Comparison of ENCODE assay signal across 8 cellular contexts in the genomic region with DNA sequence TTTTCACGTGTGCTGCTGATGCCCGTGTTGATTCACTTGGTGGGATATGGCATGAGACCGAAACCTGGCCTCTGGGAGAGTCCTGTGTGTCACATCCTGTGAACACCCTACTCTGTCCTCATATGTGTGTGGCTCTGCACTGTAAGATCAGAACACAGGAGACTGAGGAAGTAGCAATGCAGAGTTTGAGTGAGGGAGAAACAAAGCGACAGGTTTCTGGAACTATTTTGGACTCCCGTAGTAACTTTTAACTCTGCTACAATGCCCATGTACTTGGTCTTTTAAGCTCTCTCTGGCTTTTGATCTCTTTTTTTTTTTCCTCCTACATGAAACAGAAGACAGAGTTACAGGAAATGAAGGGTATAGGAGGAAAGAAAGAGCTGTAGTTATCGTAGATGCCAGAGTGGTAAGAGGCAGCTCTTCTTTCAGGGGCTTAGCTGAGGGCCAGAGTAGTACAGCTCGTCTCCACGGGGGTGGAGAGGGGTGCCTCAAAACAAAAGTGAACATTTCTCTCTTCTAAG. TPM values are rescaled to one million over a fixed set of nuclear protein-coding genes. Genes with fewer than 3 reads are reported as not detected.
A peak's percentile ranks its signal among the peaks of the same experiment; 100 is the strongest.
DNase-seq lines count a peak whose midpoint lies in the region; ATAC-seq and TF ChIP-seq lines count a peak whose summit lies in the region.

No MANE protein-coding gene starts in this region.

- DNase-seq in ELR (ENCODE audit: low read depth) (peak; percentile 93), MV-4-11 (lab: John Stamatoyannopoulos, UW) (peak; percentile 11), OCI-M2 (lab: John Stamatoyannopoulos, UW; ENCODE audit: unreplicated experiment) (no peak), NCI-H2196 treated with DMSO at 0.1 percent for 48 hours (lab: John Stamatoyannopoulos, UW; ENCODE audit: unreplicated experiment) (no peak)
- peak; percentile 66 to 74 for DNase-seq in activated T-cell treated with anti-CD3 and anti-CD28 coated beads, Interleukin-2, amount 50 U/mL, for 48 hours
- peak; percentile 50 to 58 (median 52) for DNase-seq in stimulated activated CD4-positive, alpha-beta T cell treated with anti-CD3 and anti-CD28 coated beads, Interleukin-12 subunit alpha, Interleukin-12 subunit beta, amount 100 ng/mL, for 48 hours (ENCODE audit: low read depth in 2 of 3, low spot score in 1 of 3)

- H3K4me3 ChIP-seq in gastroesophageal sphincter, result peak overlapping the region in 1 of 2 donors; percentile 12

- peak overlapping the region in 2 of 4 donors; percentile 50 to 58 for H3K27ac ChIP-seq in gastroesophageal sphincter

- 30 to 35% methylated on average over 3 to 8 of the region's 8 CpGs for WGBS in gastroesophageal sphincter (ENCODE audit: low coverage in 1 of 2), 2 donors

- H3K36me3 ChIP-seq in gastroesophageal sphincter, result peaks cover 0 to 23% of the 10 kb centered on the region in 2 donors

- TF ChIP-seq CTCF in gastroesophageal sphincter (IDR thresholded peaks at IDR 0.05), result no peak

- no peaks in the 10 kb centered on the region for H3K9me3 ChIP-seq in gastroesophageal sphincter

- ATAC-seq in GM21786 (IDR thresholded peaks at IDR 0.05; ENCODE audit: unreplicated experiment), result peak; percentile 73
- peak; percentile 57 for ATAC-seq in gastroesophageal sphincter

- no peak for TF ChIP-seq EP300 in gastroesophageal sphincter (IDR thresholded peaks at IDR 0.05)

- no peaks in the 10 kb centered on the region for H3K27me3 ChIP-seq in gastroesophageal sphincter

- H3K4me1 ChIP-seq in gastroesophageal sphincter, result peaks cover 0 to 56% (median 0%) of the 10 kb centered on the region in 3 donors

- no peak for TF ChIP-seq POLR2A in gastroesophageal sphincter (IDR thresholded peaks at IDR 0.05)

RNA-seq across cellular contexts. Expression of a gene that starts 26.6 kb away (rescaled TPM):
- 10 to 100 TPM; 47.7 to 66.0 (median 53.2) TPM for total RNA-seq in gastroesophageal sphincter

Comparison
In these comparisons a context has a peak if more than half of its experiments do, and no peak if none do; other contexts are left out.
1. DNase-seq: peak in ELR (single experiment), MV-4-11 (single experiment), activated T-cell treated with anti-CD3 and anti-CD28 coated beads, Interleukin-2, amount 50 U/mL, for 48 hours (2 of 2) and stimulated activated CD4-positive, alpha-beta T cell treated with anti-CD3 and anti-CD28 coated beads, Interleukin-12 subunit alpha, Interleukin-12 subunit beta, amount 100 ng/mL, for 48 hours (3 of 3); none in OCI-M2 (single experiment) and NCI-H2196 treated with DMSO at 0.1 percent for 48 hours (single experiment).